Comparison of ENCODE assay signal across 21 cellular contexts in the genomic region with DNA sequence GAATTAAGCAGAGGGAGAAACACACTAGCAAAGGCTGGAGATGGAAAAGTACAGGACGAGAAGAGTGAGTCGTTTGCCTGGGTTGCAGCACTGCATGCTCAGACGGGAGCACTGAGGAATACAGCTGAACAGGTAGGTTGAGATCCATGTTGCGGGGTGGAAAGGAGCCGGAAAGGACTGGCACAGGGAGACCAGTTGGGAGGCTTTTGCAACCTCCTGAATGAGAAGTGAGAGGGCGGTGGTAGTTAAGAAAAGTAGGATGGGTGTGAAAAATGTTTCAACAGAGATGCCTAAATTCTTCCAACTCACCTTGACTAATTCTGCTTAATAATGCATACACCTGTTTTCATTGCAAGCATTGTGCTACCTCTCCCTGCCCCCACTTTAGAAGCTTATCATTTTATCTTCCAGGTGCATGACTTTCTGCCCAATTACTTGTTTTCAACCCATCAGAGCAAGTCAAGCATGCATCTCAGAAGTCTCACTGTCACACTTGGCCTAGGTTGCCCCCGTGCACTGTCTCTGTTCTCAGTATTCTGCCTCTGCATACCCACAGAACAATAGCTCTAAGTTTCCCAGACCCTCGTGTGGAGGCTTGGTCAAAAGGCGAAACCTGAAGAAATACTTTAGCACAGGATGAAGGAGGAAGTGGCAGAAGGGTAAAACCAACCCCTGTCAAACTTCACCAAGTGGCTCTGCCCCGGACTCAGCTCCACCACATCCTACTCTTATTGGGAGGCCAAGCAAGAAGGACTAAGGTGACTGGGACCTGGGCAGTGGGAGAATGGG.
DNase-seq lines count a peak whose midpoint lies in the region; ATAC-seq and TF ChIP-seq lines count a peak whose summit lies in the region.
"Had no signal": no experiment of that assay in that cellular context is flagged by ENCODE, and none has a peak within 500 bp of the region (broad histone marks: within the 10 kb centered on the region; RNA-seq: fewer than 3 reads in every experiment).

No MANE protein-coding gene starts in this region.

- peaks cover 73% of the 10 kb centered on the region for H3F3A ChIP-seq in SU-DHL-6 (ENCODE audit: insufficient read depth)

- H3K4me3 Mint-ChIP-seq in CD4-positive, CD25-positive, alpha-beta regulatory T cell: no peak overlapping the region
- H3K4me3 Mint-ChIP-seq: activated T-helper 1 cell treated with anti-CD3 and anti-CD28 coated beads, Interleukin-12 subunit alpha, Interleukin-12 subunit beta, Interleukin-2, Interleukin-4 antibody, amounts not matched to agents 30 ng/mL and 10 ng/mL and 1 ng/mL, durations not matched to agents 14 hours and 24 hours and 36 hours; CD14-positive monocyte; central memory CD8-positive, alpha-beta T cell; IgD-negative memory B cell had no signal

- peak in 1 of 3 donors; percentile 55 for DNase-seq in CD4-positive, CD25-positive, alpha-beta regulatory T cell
- DNase-seq in mucosa of descending colon: no peak
- DNase-seq in HPDE6-E6E7 (ENCODE audit: extremely low spot score): no peak
- no peak for DNase-seq in dedifferentiated amniotic fluid mesenchymal stem cell (ENCODE audit: extremely low spot score)
- no peak for DNase-seq in heart right ventricle
- no peak for DNase-seq in SW480 (ENCODE audit: low spot score)
- DNase-seq: activated CD4-positive, alpha-beta T cell treated with anti-CD3 and anti-CD28 coated beads, Interleukin-2, amount 50 U/mL, for 4 hours; amniotic stem cell; effector memory CD4-positive, alpha-beta T cell; left cardiac atrium; NCI-H226; NK-92 treated with Interleukin-12 subunit alpha and Interleukin-12 subunit beta, amount 100 ng/mL, for 24 hours; stimulated activated CD4-positive, alpha-beta T cell treated with anti-CD3 and anti-CD28 coated beads, Interleukin-4, amount 100 ng/mL, for 24 hours; stimulated activated CD8-positive, alpha-beta memory T cell treated with anti-CD3 and anti-CD28 coated beads, Interleukin-4, amount 100 ng/mL, for 48 hours; trophoblast cell had no signal

- H3K27me3 Mint-ChIP-seq in CD4-positive, CD25-positive, alpha-beta regulatory T cell: no peaks in the 10 kb centered on the region
- H3K27me3 Mint-ChIP-seq: central memory CD8-positive, alpha-beta T cell had no signal

- peaks cover 16% of the 10 kb centered on the region for H3K4me1 ChIP-seq in CD4-positive, CD25-positive, alpha-beta regulatory T cell (ENCODE audit: control insufficient read depth, insufficient read depth, low read length, poor library complexity, severe bottlenecking)
- H3K4me1 ChIP-seq in mucosa of descending colon (ENCODE audit: low read depth): no peaks in the 10 kb centered on the region
- peaks cover 5 to 49% (median 25%) of the 10 kb centered on the region in 9 donors for H3K4me1 ChIP-seq in heart right ventricle

- no peaks in the 10 kb centered on the region for H3K36me3 ChIP-seq in CD4-positive, CD25-positive, alpha-beta regulatory T cell (ENCODE audit: control insufficient read depth, insufficient read depth, low read length)
- H3K36me3 ChIP-seq in SU-DHL-6 (ENCODE audit: low read length) (no peaks in the 10 kb centered on the region), mucosa of descending colon (ENCODE audit: low read depth) (no peaks in the 10 kb centered on the region), heart right ventricle (no peaks in the 10 kb centered on the region)

- H4K20me1 ChIP-seq in SU-DHL-6 (ENCODE audit: low read depth, low read length): no peaks in the 10 kb centered on the region

- peak overlapping the region; percentile 90 for H3K9ac ChIP-seq in SU-DHL-6 (ENCODE audit: low read length)

- H3K79me2 ChIP-seq in SU-DHL-6 (ENCODE audit: insufficient read depth, low read length): peaks cover 35% of the 10 kb centered on the region

- H3K27ac Mint-ChIP-seq in CD4-positive, CD25-positive, alpha-beta regulatory T cell: no peak overlapping the region
- H3K27ac Mint-ChIP-seq: activated T-helper 1 cell treated with anti-CD3 and anti-CD28 coated beads, Interleukin-12 subunit alpha, Interleukin-12 subunit beta, Interleukin-2, Interleukin-4 antibody, amounts not matched to agents 30 ng/mL and 10 ng/mL and 1 ng/mL, durations not matched to agents 14 hours and 24 hours and 36 hours; CD14-positive monocyte; IgD-negative memory B cell had no signal

- ATAC-seq in CD4-positive, CD25-positive, alpha-beta regulatory T cell (ENCODE audit: low read depth in 2 of 2): peak; percentile 56 to 59
- ATAC-seq in HG02759 (IDR thresholded peaks at IDR 0.05; ENCODE audit: unreplicated experiment) (peak; percentile 52), mucosa of descending colon (peak; percentile 15), heart right ventricle (no peak)
- ATAC-seq: left cardiac atrium had no signal

- no peaks in the 10 kb centered on the region for H3K27me3 ChIP-seq in CD4-positive, CD25-positive, alpha-beta regulatory T cell (ENCODE audit: control insufficient read depth, insufficient read depth, low read length)
- H3K27me3 ChIP-seq in SU-DHL-6 (ENCODE audit: low read length) (no peaks in the 10 kb centered on the region), heart right ventricle (no peaks in the 10 kb centered on the region)

- no peak overlapping the region for H3K27ac ChIP-seq in CD4-positive, CD25-positive, alpha-beta regulatory T cell (ENCODE audit: insufficient read depth, low read length, poor library complexity, severe bottlenecking)
- H3K27ac ChIP-seq in SU-DHL-6 (ENCODE audit: low read depth, low read length) (peak overlapping the region; percentile 99), heart right ventricle (no peak overlapping the region)

- H3K36me3 Mint-ChIP-seq in CD4-positive, CD25-positive, alpha-beta regulatory T cell: no peaks in the 10 kb centered on the region
- H3K36me3 Mint-ChIP-seq: CD14-positive monocyte, IgD-negative memory B cell had no signal

- H3K9me2 ChIP-seq in SU-DHL-6 (replicated peaks; ENCODE audit: insufficient read depth, low read length): no peaks in the 10 kb centered on the region

- no peak overlapping the region for H3K4me3 ChIP-seq in CD4-positive, CD25-positive, alpha-beta regulatory T cell (ENCODE audit: low read depth, low read length)
- H3K4me3 ChIP-seq in SU-DHL-6 (ENCODE audit: insufficient read depth, low read length, poor library complexity, severe bottlenecking) (peak overlapping the region; percentile 59), mucosa of descending colon (no peak overlapping the region), heart right ventricle (no peak overlapping the region)

- H3K4me1 Mint-ChIP-seq in CD4-positive, CD25-positive, alpha-beta regulatory T cell: peaks cover 0 to 9% (median 3%) of the 10 kb centered on the region in 4 donors

- no peaks in the 10 kb centered on the region for H3K9me3 ChIP-seq in CD4-positive, CD25-positive, alpha-beta regulatory T cell (ENCODE audit: control insufficient read depth in 2 of 2, low read length in 2 of 2)
- no peaks in the 10 kb centered on the region for H3K9me3 ChIP-seq in SU-DHL-6 (ENCODE audit: insufficient read depth, low read length)
- no peaks in the 10 kb centered on the region for H3K9me3 ChIP-seq in mucosa of descending colon
- H3K9me3 ChIP-seq in heart right ventricle: no peaks in the 10 kb centered on the region

- TF ChIP-seq CTCF in SU-DHL-6 (IDR thresholded peaks at IDR 0.05; ENCODE audit: insufficient read depth, low read length, poor library complexity, severe bottlenecking) (no peak), mucosa of descending colon (IDR thresholded peaks at IDR 0.05) (no peak), heart right ventricle (IDR thresholded peaks at IDR 0.05) (no peak)

- H3K4me2 ChIP-seq in SU-DHL-6 (ENCODE audit: low read depth, low read length, poor library complexity, severe bottlenecking): peak overlapping the region; percentile 93

- 88 to 94% methylated on average over 10 of the region's 10 CpGs for whole genome bisulfite sequencing in heart right ventricle, 2 donors

- H2AFZ ChIP-seq in SU-DHL-6 (ENCODE audit: low read depth, low read length, severe bottlenecking): no peak overlapping the region

- no peaks in the 10 kb centered on the region for H3K9me3 Mint-ChIP-seq in CD4-positive, CD25-positive, alpha-beta regulatory T cell
- H3K9me3 Mint-ChIP-seq: activated T-helper 1 cell treated with anti-CD3 and anti-CD28 coated beads, Interleukin-12 subunit alpha, Interleukin-12 subunit beta, Interleukin-2, Interleukin-4 antibody, amounts not matched to agents 30 ng/mL and 10 ng/mL and 1 ng/mL, durations not matched to agents 14 hours and 24 hours and 36 hours; central memory CD8-positive, alpha-beta T cell; IgD-negative memory B cell had no signal

- intact Hi-C loops in mucosa of descending colon (cut with DNase I, micrococcal nuclease) (no loop called here), heart right ventricle (cut with DNase I) (loop anchor here in 1 of 10 donors (5.0 kb wide), 1 partner anchor 197 kb away; the partner anchor contains the start of gene BCL6)

Comparison
In these comparisons a context has a peak if more than half of its experiments do, and no peak if none do; other contexts are left out.
1. ATAC-seq: peak in CD4-positive, CD25-positive, alpha-beta regulatory T cell (2 of 2), HG02759 (single experiment) and mucosa of descending colon (single experiment); none in heart right ventricle (0 of 8).